7 cellular contexts compared by ENCODE assay signal in the genomic region with DNA sequence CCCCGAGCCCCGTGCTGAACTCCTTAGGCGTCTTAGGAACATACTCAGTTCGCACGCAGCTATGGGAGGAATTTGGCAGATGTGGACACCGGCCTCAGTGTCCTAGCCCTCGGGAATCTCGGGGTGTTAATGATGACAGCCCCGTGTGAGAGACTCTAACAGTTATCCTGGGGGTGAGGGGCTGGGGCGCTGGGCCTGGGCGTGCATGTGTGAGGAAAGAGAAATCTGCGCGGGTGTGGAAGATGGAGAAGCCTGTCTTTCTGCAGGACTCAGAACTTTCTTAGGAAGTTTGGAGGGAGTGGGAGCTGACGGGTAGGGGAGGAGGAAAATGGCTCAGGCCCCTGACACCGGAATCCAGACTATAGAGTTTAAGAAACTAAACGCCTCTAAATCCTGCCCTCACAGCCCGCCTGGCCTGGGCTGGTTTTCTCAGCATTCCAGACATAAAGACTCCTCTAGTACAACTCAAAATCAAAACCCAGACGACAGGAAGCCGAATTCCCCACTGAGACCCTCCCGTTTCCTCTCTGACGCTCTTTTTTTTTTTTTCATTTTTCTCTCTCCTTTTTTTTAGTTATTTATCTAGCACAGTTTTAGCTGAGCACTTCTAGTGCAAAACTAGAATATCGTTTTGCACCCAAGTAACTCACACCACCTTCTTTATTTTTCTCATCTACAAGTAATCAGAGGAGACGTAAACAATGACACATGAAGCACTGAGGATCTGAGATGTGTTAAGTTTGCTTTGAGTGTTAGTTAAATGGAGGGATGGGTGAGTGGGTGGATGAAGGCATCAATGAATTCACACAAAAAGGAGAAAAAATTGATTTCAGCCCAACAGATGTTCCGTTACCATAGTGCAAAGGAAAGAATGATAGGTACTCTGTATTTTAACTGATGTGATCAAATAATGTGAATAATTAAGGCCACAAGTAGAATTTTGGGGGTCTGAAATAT. TPM values are rescaled to one million over a fixed set of nuclear protein-coding genes. Genes with fewer than 3 reads are reported as not detected.
DNase-seq lines count a peak whose midpoint lies in the region; ATAC-seq and TF ChIP-seq lines count a peak whose summit lies in the region.

No MANE protein-coding gene starts in this region.

- peak overlapping the region; percentile 71 for H3K4me3 Mint-ChIP-seq in GM23338

- peak; percentile 7 for ATAC-seq in GM23338
- no peak for ATAC-seq in GM19463 (IDR thresholded peaks at IDR 0.05; ENCODE audit: unreplicated experiment)
- no peak for ATAC-seq in HG03139 (IDR thresholded peaks at IDR 0.05; ENCODE audit: unreplicated experiment)

- H3K27ac Mint-ChIP-seq in GM23338 = peak overlapping the region; percentile 33; the same call in 1 of the 2 replicates

- H3K27me3 ChIP-seq in GM23338 (ENCODE audit: insufficient read depth) (peaks cover 33% of the 10 kb centered on the region), ascending aorta (no peaks in the 10 kb centered on the region), layer of hippocampus (ENCODE audit: control insufficient read depth, insufficient read depth, low read length) (no peaks in the 10 kb centered on the region), subcutaneous abdominal adipose tissue (ENCODE audit: control insufficient read depth in 5 of 5, insufficient read depth in 4 of 5, low read length in 5 of 5) (no peaks in the 10 kb centered on the region)

- H3K4me3 ChIP-seq in GM23338 (peak overlapping the region; percentile 89), ascending aorta (peak overlapping the region; percentile 71 to 81), subcutaneous abdominal adipose tissue (ENCODE audit: low read depth in 1 of 5, low read length in 5 of 5) (peak overlapping the region; percentile 11 to 80 (median 74))

- in situ Hi-C loops in GM13976 (cut with MboI; ENCODE audit: low sequenced_read_pairs, unreplicated experiment) = no loop called here

- TF ChIP-seq CTCF in GM23338 (conservative IDR thresholded peaks at IDR 0.05; ENCODE audit: low read depth in 2 of 2) = no peak
- TF ChIP-seq CTCF in ascending aorta (IDR thresholded peaks at IDR 0.05) = no peak
- TF ChIP-seq CTCF in GM13976 (IDR thresholded peaks at IDR 0.05; ENCODE audit: borderline replicate concordance, control extremely low read depth, extremely low read depth, insufficient read depth, missing control alignments) = no peak

- no peaks in the 10 kb centered on the region; the same call in 1 of the 3 replicates for H3K36me3 Mint-ChIP-seq in GM23338 (ENCODE audit: low read depth)

- H2AFZ ChIP-seq in GM23338 = peak overlapping the region; percentile 99

- peak overlapping the region; percentile 98 for H3K4me2 ChIP-seq in GM23338

- no peaks in the 10 kb centered on the region; the same call in 2 of the 3 replicates for H3K9me3 Mint-ChIP-seq in GM23338

- intact Hi-C loops in ascending aorta (cut with DNase I) = loop anchor here (1.0 to 10.0 kb wide), 2 partner anchors 17 to 229 kb away; partner anchors contain the start of gene MTA3

- peaks cover 27% of the 10 kb centered on the region for H3K27me3 Mint-ChIP-seq in GM23338 (ENCODE audit: insufficient read depth, low read depth, poor library complexity)

- H3K9ac ChIP-seq in subcutaneous abdominal adipose tissue (ENCODE audit: low read length in 5 of 5) = peak overlapping the region in 4 of 5 donors; percentile 34 to 85 (median 75)

- H3K27ac ChIP-seq in GM23338 (ENCODE audit: low read depth) (no peak overlapping the region; the same call in 1 of the 2 replicates), ascending aorta (peak overlapping the region; percentile 91 to 97), layer of hippocampus (ENCODE audit: low read depth, low read length) (peak overlapping the region; percentile 57), subcutaneous abdominal adipose tissue (ENCODE audit: low read depth, low read length) (peak overlapping the region; percentile 69)

- H3K9me3 ChIP-seq in ascending aorta (no peaks in the 10 kb centered on the region), subcutaneous abdominal adipose tissue (ENCODE audit: control insufficient read depth in 5 of 5, low read length in 5 of 5) (no peaks in the 10 kb centered on the region)

- peak; percentile 62 for DNase-seq in GM23338 (ENCODE audit: low spot score)
- DNase-seq in ascending aorta (ENCODE audit: low spot score in 2 of 2) = no peak
- no peak for DNase-seq in GM13976 (ENCODE audit: low spot score)

- H3K36me3 ChIP-seq in GM23338 (ENCODE audit: insufficient read depth) (no peaks in the 10 kb centered on the region), ascending aorta (no peaks in the 10 kb centered on the region), subcutaneous abdominal adipose tissue (ENCODE audit: control insufficient read depth in 5 of 5, insufficient read depth in 5 of 5, low read length in 5 of 5) (no peaks in the 10 kb centered on the region)

- 0 out of 2 replicates have a peak, but pooled peaks cover 3% of the 10 kb centered on the region for H3K9me2 ChIP-seq in GM23338 (ENCODE audit: insufficient read depth)

- peaks cover 32% of the 10 kb centered on the region for H3K4me1 Mint-ChIP-seq in GM23338

- H3F3A ChIP-seq in GM23338 (replicated peaks; ENCODE audit: low read depth) = peaks cover 13% of the 10 kb centered on the region

- H3K4me1 ChIP-seq in GM23338 (ENCODE audit: insufficient read depth) (peaks cover 17% of the 10 kb centered on the region), ascending aorta (peaks cover 5 to 30% of the 10 kb centered on the region in 2 donors), subcutaneous abdominal adipose tissue (ENCODE audit: control insufficient read depth in 5 of 5, insufficient read depth in 5 of 5, low read length in 5 of 5) (peaks cover 0 to 27% (median 23%) of the 10 kb centered on the region in 5 donors)

- H3K79me2 ChIP-seq in GM23338 (replicated peaks; ENCODE audit: insufficient read depth) = no peaks in the 10 kb centered on the region

- no peaks in the 10 kb centered on the region for H4K20me1 ChIP-seq in GM23338 (replicated peaks; ENCODE audit: insufficient read depth)

TF ChIP-seq in GM23338, 12 proteins besides CTCF, POLR2A, EP300 and RAD21 (continues in another document):
- TF ChIP-seq ZNF331 (CRISPR knock-in tag; IDR thresholded peaks at IDR 0.05; ENCODE audit: low read depth) (no peak), EZH2 (IDR thresholded peaks at IDR 0.05; ENCODE audit: low read depth, unreplicated experiment) (no peak), JUNB (IDR thresholded peaks at IDR 0.05; ENCODE audit: unreplicated experiment) (no peak), EZH2phosphoT487 (IDR thresholded peaks at IDR 0.05; ENCODE audit: unreplicated experiment) (no peak), POLR2AphosphoS5 (IDR thresholded peaks at IDR 0.05; ENCODE audit: low read depth) (no peak)
- TF ChIP-seq, protein P1, sequence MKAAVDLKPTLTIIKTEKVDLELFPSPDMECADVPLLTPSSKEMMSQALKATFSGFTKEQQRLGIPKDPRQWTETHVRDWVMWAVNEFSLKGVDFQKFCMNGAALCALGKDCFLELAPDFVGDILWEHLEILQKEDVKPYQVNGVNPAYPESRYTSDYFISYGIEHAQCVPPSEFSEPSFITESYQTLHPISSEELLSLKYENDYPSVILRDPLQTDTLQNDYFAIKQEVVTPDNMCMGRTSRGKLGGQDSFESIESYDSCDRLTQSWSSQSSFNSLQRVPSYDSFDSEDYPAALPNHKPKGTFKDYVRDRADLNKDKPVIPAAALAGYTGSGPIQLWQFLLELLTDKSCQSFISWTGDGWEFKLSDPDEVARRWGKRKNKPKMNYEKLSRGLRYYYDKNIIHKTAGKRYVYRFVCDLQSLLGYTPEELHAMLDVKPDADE (IDR thresholded peaks at IDR 0.05) = no peak
- TF ChIP-seq, protein P2, sequence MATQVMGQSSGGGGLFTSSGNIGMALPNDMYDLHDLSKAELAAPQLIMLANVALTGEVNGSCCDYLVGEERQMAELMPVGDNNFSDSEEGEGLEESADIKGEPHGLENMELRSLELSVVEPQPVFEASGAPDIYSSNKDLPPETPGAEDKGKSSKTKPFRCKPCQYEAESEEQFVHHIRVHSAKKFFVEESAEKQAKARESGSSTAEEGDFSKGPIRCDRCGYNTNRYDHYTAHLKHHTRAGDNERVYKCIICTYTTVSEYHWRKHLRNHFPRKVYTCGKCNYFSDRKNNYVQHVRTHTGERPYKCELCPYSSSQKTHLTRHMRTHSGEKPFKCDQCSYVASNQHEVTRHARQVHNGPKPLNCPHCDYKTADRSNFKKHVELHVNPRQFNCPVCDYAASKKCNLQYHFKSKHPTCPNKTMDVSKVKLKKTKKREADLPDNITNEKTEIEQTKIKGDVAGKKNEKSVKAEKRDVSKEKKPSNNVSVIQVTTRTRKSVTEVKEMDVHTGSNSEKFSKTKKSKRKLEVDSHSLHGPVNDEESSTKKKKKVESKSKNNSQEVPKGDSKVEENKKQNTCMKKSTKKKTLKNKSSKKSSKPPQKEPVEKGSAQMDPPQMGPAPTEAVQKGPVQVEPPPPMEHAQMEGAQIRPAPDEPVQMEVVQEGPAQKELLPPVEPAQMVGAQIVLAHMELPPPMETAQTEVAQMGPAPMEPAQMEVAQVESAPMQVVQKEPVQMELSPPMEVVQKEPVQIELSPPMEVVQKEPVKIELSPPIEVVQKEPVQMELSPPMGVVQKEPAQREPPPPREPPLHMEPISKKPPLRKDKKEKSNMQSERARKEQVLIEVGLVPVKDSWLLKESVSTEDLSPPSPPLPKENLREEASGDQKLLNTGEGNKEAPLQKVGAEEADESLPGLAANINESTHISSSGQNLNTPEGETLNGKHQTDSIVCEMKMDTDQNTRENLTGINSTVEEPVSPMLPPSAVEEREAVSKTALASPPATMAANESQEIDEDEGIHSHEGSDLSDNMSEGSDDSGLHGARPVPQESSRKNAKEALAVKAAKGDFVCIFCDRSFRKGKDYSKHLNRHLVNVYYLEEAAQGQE (IDR thresholded peaks at IDR 0.05; ENCODE audit: unreplicated experiment) = no peak

RNA-seq across cellular contexts. Expression of gene HAAO, which starts 1.2 kb away (rescaled TPM):
- total RNA-seq in GM23338 (2014; rRNA removed; shearing (Covaris generic)) = 0.97 and 2.6 TPM in 2 replicates
- polyA plus RNA-seq in GM23338 (2016; fragmentation: Nextera tagmentation; extraction: Ambion mirVana) = 2.4 and 3.2 TPM in 2 replicates
- total RNA-seq in ascending aorta = 7.2 TPM

RNA-seq across cellular contexts. Expression of gene OXER1, which starts 29.7 kb away (rescaled TPM):
- total RNA-seq in GM23338 (2014; rRNA removed; shearing (Covaris generic)) = 0.31 and 0.69 TPM in 2 replicates
- polyA plus RNA-seq in GM23338 (2016; fragmentation: Nextera tagmentation; extraction: Ambion mirVana) = 1.2 and 1.5 TPM in 2 replicates
- 0.32 TPM for total RNA-seq in ascending aorta
